8 cellular contexts compared by ENCODE assay signal in the genomic region with DNA sequence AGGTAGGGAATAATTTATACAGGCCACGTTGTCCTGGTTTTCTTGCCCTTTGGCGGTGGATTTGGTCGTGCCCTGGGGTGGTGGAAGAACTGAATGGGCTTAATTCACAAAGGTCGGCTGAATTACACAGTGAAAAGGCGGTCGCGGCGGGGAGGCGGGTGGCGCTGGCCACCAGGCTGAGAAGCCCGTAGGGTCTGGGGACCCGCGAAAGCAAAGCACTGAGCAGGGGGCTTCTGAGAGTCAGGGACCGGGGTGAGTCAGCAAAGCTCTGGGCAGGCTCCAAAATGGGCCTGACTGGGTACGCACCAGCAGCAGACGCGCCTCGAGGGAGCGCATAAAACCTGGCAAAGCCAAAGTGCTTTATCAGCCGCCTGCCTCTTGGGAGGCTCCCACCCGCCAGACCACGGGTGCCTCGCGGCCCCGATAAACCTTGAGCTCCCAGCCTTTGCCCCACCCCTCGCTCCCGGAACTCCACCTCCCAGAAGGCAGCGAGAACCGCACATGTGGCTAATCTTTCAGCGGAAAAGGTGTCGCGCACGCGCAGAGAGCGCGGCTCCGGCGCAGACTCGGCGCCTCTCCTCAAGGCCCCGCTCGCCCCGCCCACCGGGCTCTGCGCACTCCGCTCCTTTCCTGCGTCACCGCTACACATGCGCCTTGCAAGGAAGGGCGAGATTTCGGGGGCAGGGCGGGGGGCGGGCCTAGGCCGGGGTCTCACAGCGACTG.
DNase-seq lines count a peak whose midpoint lies in the region; TF ChIP-seq lines count a peak whose summit lies in the region.

No MANE protein-coding gene starts in this region.

- peaks cover 17% of the 10 kb centered on the region for H3K4me1 ChIP-seq in effector memory CD4-positive, alpha-beta T cell (ENCODE audit: control insufficient read depth, insufficient read depth, low read length, poor library complexity, severe bottlenecking)

- H3K27ac ChIP-seq in effector memory CD4-positive, alpha-beta T cell (ENCODE audit: insufficient read depth, low read length, poor library complexity, severe bottlenecking) = peak overlapping the region; percentile 72

- H3K4me3 ChIP-seq in effector memory CD4-positive, alpha-beta T cell (ENCODE audit: insufficient read depth, low read depth, low read length, poor library complexity, severe bottlenecking) = peak overlapping the region; percentile 75

- H3K27me3 ChIP-seq in effector memory CD4-positive, alpha-beta T cell (replicated peaks; ENCODE audit: control insufficient read depth, insufficient read depth, low read length, poor library complexity, severe bottlenecking) = no peaks in the 10 kb centered on the region

- H3K9me3 ChIP-seq in effector memory CD4-positive, alpha-beta T cell (ENCODE audit: control insufficient read depth, low read length) = no peaks in the 10 kb centered on the region

- TF ChIP-seq CTCF in GM20000 (IDR thresholded peaks at IDR 0.05; ENCODE audit: extremely low read depth, missing control alignments) = no peak

- peaks cover 62% of the 10 kb centered on the region for H3K36me3 ChIP-seq in effector memory CD4-positive, alpha-beta T cell (ENCODE audit: control insufficient read depth, insufficient read depth, low read length)

- DNase-seq in CMK (ENCODE audit: low read depth) (peak; percentile 96), GM20000 (ENCODE audit: low spot score) (peak; percentile 96), HS-5 (ENCODE audit: low read depth) (peak; percentile 96), NK-92 (lab: John Stamatoyannopoulos, UW; ENCODE audit: unreplicated experiment) (peak; percentile 91), medulla oblongata (ENCODE audit: extremely low spot score) (peak; percentile 99)
- peak; percentile 98 to 99 for DNase-seq in activated CD8-positive, alpha-beta memory T cell treated with anti-CD3 and anti-CD28 coated beads for 4 hours (ENCODE audit: low read depth in 2 of 2)
- peak; percentile 99 for DNase-seq in effector memory CD4-positive, alpha-beta T cell
- DNase-seq in stimulated activated CD4-positive, alpha-beta T cell treated with anti-CD3 and anti-CD28 coated beads, TNF-alpha, amount 100 ng/mL, for 48 hours (ENCODE audit: low read depth in 3 of 3) = peak; percentile 99

Comparison
In these comparisons a context has a peak if more than half of its experiments do, and no peak if none do; other contexts are left out.
1. Peak in every context shown above with its lines: DNase-seq, H3K4me3 ChIP-seq and H3K27ac ChIP-seq.